ENCODE assay signal across 19 cellular contexts in genomic region chr6:33722103-33722646, GRCh38. TPM values are rescaled to one million over a fixed set of nuclear protein-coding genes. Genes with fewer than 3 reads are reported as not detected.
"Had no signal": no experiment of that assay in that cellular context is flagged by ENCODE, and none has a peak within 500 bp of the region (broad histone marks: within the 10 kb centered on the region; RNA-seq: fewer than 3 reads in every experiment).

No MANE protein-coding gene starts in this region.

- H3K9me3 Mint-ChIP-seq: activated CD4-positive, alpha-beta T cell treated with anti-CD3 and anti-CD28 coated beads, Interleukin-2, amount 10 ng/mL, durations not matched to agents 7 days and 5 days; activated naive CD4-positive, alpha-beta T cell treated with anti-CD3 and anti-CD28 coated beads, Interleukin-2, amount 50 U/mL, for 72 hours; activated T-cell treated with anti-CD3 and anti-CD28 coated beads, Interleukin-2, amount 50 U/mL, for 72 hours; endodermal cell; nephron progenitor cell; type B pancreatic cell had no signal

- H3K27ac Mint-ChIP-seq: activated CD4-positive, alpha-beta T cell treated with anti-CD3 and anti-CD28 coated beads, Interleukin-2, amount 10 ng/mL, durations not matched to agents 7 days and 5 days; activated naive CD4-positive, alpha-beta T cell treated with anti-CD3 and anti-CD28 coated beads, Interleukin-2, amount 50 U/mL, for 72 hours; activated T-cell treated with anti-CD3 and anti-CD28 coated beads, Interleukin-2, amount 50 U/mL, for 72 hours; endodermal cell; nephron progenitor cell; progenitor cell of endocrine pancreas; type B pancreatic cell had no signal

- H3K36me3 Mint-ChIP-seq: activated naive CD4-positive, alpha-beta T cell treated with anti-CD3 and anti-CD28 coated beads, Interleukin-2, amount 50 U/mL, for 72 hours; type B pancreatic cell had no signal

- ATAC-seq: activated naive CD4-positive, alpha-beta T cell treated with anti-CD3 and anti-CD28 coated beads, Interleukin-2, amount 50 U/mL, for 72 hours; activated T-cell treated with anti-CD3 and anti-CD28 coated beads, Interleukin-2, amount 50 U/mL, for 72 hours; gastroesophageal sphincter had no signal

- H3K4me3 ChIP-seq: cardiac muscle cell, dorsolateral prefrontal cortex, gastroesophageal sphincter, hepatocyte had no signal

- H3K27ac ChIP-seq: cardiac muscle cell, gastroesophageal sphincter, hepatocyte had no signal

- H3K4me3 Mint-ChIP-seq: activated CD4-positive, alpha-beta T cell treated with anti-CD3 and anti-CD28 coated beads, Interleukin-2, amount 10 ng/mL, durations not matched to agents 7 days and 5 days; activated T-cell treated with anti-CD3 and anti-CD28 coated beads, Interleukin-2, amount 50 U/mL, for 72 hours; endodermal cell; nephron progenitor cell; type B pancreatic cell had no signal

- H3K36me3 ChIP-seq: cardiac muscle cell, gastroesophageal sphincter had no signal

- H3K9me3 ChIP-seq: gastroesophageal sphincter had no signal

- H3K27me3 ChIP-seq: cardiac muscle cell, dorsolateral prefrontal cortex, hepatocyte had no signal

- DNase-seq: activated CD4-positive, alpha-beta T cell treated with anti-CD3 and anti-CD28 coated beads, Interleukin-2, amount 10 ng/mL, durations not matched to agents 7 days and 5 days; activated CD8-positive, alpha-beta memory T cell treated with anti-CD3 and anti-CD28 coated beads, Interleukin-2, amount 50 U/mL, for 48 hours; activated gamma-delta T cell; activated T-cell treated with anti-CD3 and anti-CD28 coated beads, Interleukin-2, amount 50 U/mL, for 72 hours; dorsolateral prefrontal cortex; endodermal cell; islet precursor cell; nephron progenitor cell; occipital lobe; stimulated activated CD4-positive, alpha-beta T cell treated with anti-CD3 and anti-CD28 coated beads, Interleukin-12 subunit alpha, Interleukin-12 subunit beta, amount 100 ng/mL, for 4 hours; stimulated activated CD4-positive, alpha-beta T cell treated with anti-CD3 and anti-CD28 coated beads, Interleukin-2, amount 100 ng/mL, for 24 hours; stimulated activated naive CD4-positive, alpha-beta T cell; substantia nigra had no signal

RNA-seq across cellular contexts. Expression of gene IP6K3, which starts 24.5 kb away (rescaled TPM):
- total RNA-seq: activated CD4-positive, alpha-beta T cell treated with anti-CD3 and anti-CD28 coated beads, Interleukin-2, amount 10 ng/mL, durations not matched to agents 7 days and 5 days; activated naive CD4-positive, alpha-beta T cell treated with anti-CD3 and anti-CD28 coated beads, Interleukin-2, amount 50 U/mL, for 72 hours; activated T-cell treated with anti-CD3 and anti-CD28 coated beads, Interleukin-2, amount 50 U/mL, for 72 hours; endodermal cell; occipital lobe had no signal
